ENCODE assay signal across 8 cellular contexts in the genomic region with DNA sequence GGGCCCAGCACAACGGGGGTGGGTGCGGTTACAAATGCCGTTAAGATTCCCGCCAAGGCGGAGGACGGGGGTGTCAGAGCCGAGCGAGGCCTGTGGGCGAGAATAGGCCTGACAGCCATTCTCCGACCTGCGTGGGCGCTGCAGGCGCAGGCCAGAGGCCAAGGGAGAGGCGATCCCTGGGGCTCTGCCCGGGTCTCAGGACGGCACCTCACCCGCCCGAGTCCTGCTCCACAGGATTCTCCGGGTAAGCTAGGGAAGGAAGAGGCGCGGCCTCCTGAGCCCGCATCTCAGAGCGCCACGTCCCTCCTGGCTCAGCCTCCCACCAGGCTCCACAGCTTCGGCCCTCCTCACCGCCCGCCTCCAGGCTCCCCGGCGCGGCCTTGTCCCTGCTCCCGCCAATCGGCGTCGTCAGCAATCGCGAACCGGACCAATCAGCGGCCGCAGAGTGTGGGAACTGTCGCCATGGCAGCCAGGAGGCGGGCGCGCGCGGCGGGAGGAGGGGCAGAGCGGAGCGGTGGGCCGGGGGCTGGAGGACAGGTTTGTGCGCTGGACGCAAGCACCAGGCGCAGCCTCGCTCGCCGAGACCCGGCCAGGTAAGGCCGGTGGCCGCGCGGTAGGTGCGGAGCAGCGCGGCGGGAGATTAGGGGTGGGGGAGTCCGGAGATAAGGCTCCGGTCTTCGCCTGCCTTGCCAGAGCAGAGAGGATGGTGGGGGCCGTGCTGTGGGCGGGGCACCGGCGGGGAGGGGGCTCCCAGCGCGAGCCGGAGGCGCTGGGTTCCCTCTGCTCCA. TPM values are rescaled to one million over a fixed set of nuclear protein-coding genes. Genes with fewer than 3 reads are reported as not detected.
DNase-seq lines count a peak whose midpoint lies in the region; ATAC-seq and TF ChIP-seq lines count a peak whose summit lies in the region.

Gene NUCB2, plus strand, starts transcription at position 504 of the 788 bp plus-strand sequence. CDS start 18,585 bp downstream, outside the sequence.

- H3K4me1 ChIP-seq in RWPE2 (ENCODE audit: insufficient read depth, poor library complexity, severe bottlenecking), result peaks cover 6% of the 10 kb centered on the region

- H3K27me3 Mint-ChIP-seq in activated T-helper 2 cell treated with anti-CD3 and anti-CD28 coated beads, Interferon-gamma antibody, Interleukin-2, Interleukin-4, amounts not matched to agents 10 μg/mL and 5 μg/mL and 100 μg/mL, durations not matched to agents 14 hours and 24 hours and 36 hours (ENCODE audit: low read depth), result peaks cover 3% of the 10 kb centered on the region
- H3K27me3 Mint-ChIP-seq in naive thymus-derived CD8-positive, alpha-beta T cell, result no peaks in the 10 kb centered on the region

- H3K27ac Mint-ChIP-seq in activated T-helper 2 cell treated with anti-CD3 and anti-CD28 coated beads, Interferon-gamma antibody, Interleukin-2, Interleukin-4, amounts not matched to agents 10 μg/mL and 5 μg/mL and 100 μg/mL, durations not matched to agents 14 hours and 24 hours and 36 hours, result peak within 1 kb of the TSS; percentile 89
- peak within 1 kb of the TSS; percentile 74 to 99 (median 94) for H3K27ac Mint-ChIP-seq in naive thymus-derived CD8-positive, alpha-beta T cell

- DNase-seq in EH (ENCODE audit: low read depth) (peak; percentile 97), H4 (ENCODE audit: low spot score) (peak; percentile 95), LoVo (ENCODE audit: low spot score) (peak; percentile 96), RWPE2 (ENCODE audit: low spot score) (peak; percentile 97), fibroblast of mammary gland (ENCODE audit: low read depth) (peak; percentile 92)
- DNase-seq in activated T-helper 2 cell treated with anti-CD3 and anti-CD28 coated beads, Interferon-gamma antibody, Interleukin-2, Interleukin-4, amounts not matched to agents 10 μg/mL and 5 μg/mL and 100 μg/mL, durations not matched to agents 14 hours and 24 hours and 36 hours (ENCODE audit: low spot score), result peak; percentile 95
- peak; percentile 93 to 98 (median 96) for DNase-seq in naive thymus-derived CD8-positive, alpha-beta T cell
- DNase-seq in stimulated activated naive CD4-positive, alpha-beta T cell (lab: John Stamatoyannopoulos, UW), result peak; percentile 92 to 95 (median 94)

- intact Hi-C loops in activated T-helper 2 cell treated with anti-CD3 and anti-CD28 coated beads, Interferon-gamma antibody, Interleukin-2, Interleukin-4, amounts not matched to agents 10 μg/mL and 5 μg/mL and 100 μg/mL, durations not matched to agents 14 hours and 24 hours and 36 hours (cut with micrococcal nuclease), result loop anchor here (1.0 to 5.0 kb wide), 5 partner anchors 9 to 91 kb away; no protein-coding TSS in a partner anchor

- TF ChIP-seq CTCF in RWPE2 (IDR thresholded peaks at IDR 0.05; ENCODE audit: poor library complexity, severe bottlenecking) (no peak), fibroblast of mammary gland (conservative IDR thresholded peaks at IDR 0.05; ENCODE audit: control insufficient read depth, insufficient read depth, low read depth, low read length) (no peak)

- no peaks in the 10 kb centered on the region for H3K27me3 ChIP-seq in RWPE2 (ENCODE audit: insufficient read depth, poor library complexity, severe bottlenecking)

- H3K9me3 Mint-ChIP-seq in activated T-helper 2 cell treated with anti-CD3 and anti-CD28 coated beads, Interferon-gamma antibody, Interleukin-2, Interleukin-4, amounts not matched to agents 10 μg/mL and 5 μg/mL and 100 μg/mL, durations not matched to agents 14 hours and 24 hours and 36 hours, result no peaks in the 10 kb centered on the region
- no peaks in the 10 kb centered on the region for H3K9me3 Mint-ChIP-seq in naive thymus-derived CD8-positive, alpha-beta T cell

- peak within 1 kb of the TSS; percentile 53 for H3K27ac ChIP-seq in RWPE2 (ENCODE audit: poor library complexity, severe bottlenecking)

- H3K4me1 Mint-ChIP-seq in activated T-helper 2 cell treated with anti-CD3 and anti-CD28 coated beads, Interferon-gamma antibody, Interleukin-2, Interleukin-4, amounts not matched to agents 10 μg/mL and 5 μg/mL and 100 μg/mL, durations not matched to agents 14 hours and 24 hours and 36 hours (ENCODE audit: low read depth), result peaks cover 43% of the 10 kb centered on the region
- H3K4me1 Mint-ChIP-seq in naive thymus-derived CD8-positive, alpha-beta T cell, result peaks cover 20 to 48% (median 39%) of the 10 kb centered on the region in 4 donors

- H3K4me3 Mint-ChIP-seq in activated T-helper 2 cell treated with anti-CD3 and anti-CD28 coated beads, Interferon-gamma antibody, Interleukin-2, Interleukin-4, amounts not matched to agents 10 μg/mL and 5 μg/mL and 100 μg/mL, durations not matched to agents 14 hours and 24 hours and 36 hours (ENCODE audit: low read depth), result peak within 1 kb of the TSS; percentile 91
- peak within 1 kb of the TSS; percentile 87 to 98 (median 94) for H3K4me3 Mint-ChIP-seq in naive thymus-derived CD8-positive, alpha-beta T cell

- H3K36me3 ChIP-seq in RWPE2 (ENCODE audit: low read depth), result 0 out of 2 replicates have a peak, but pooled peaks cover 2% of the 10 kb centered on the region

- POLR2A ChIA-PET in naive thymus-derived CD8-positive, alpha-beta T cell (lab: Charles Lee), result interaction anchor here (0.5 to 5.2 kb wide), 14 partner anchors 9 to 199 kb away, joined by 3 to 70 read pairs (median 7); partner anchors contain the start of genes KCNJ11, NCR3LG1, PIK3C2A and RPS13

- H3K4me3 ChIP-seq in RWPE2 (ENCODE audit: severe bottlenecking) (peak within 1 kb of the TSS; percentile 63), fibroblast of mammary gland (ENCODE audit: control insufficient read depth, low read depth, low read length) (peak within 1 kb of the TSS; percentile 84)

- H3K36me3 Mint-ChIP-seq in activated T-helper 2 cell treated with anti-CD3 and anti-CD28 coated beads, Interferon-gamma antibody, Interleukin-2, Interleukin-4, amounts not matched to agents 10 μg/mL and 5 μg/mL and 100 μg/mL, durations not matched to agents 14 hours and 24 hours and 36 hours (ENCODE audit: low read depth), result peaks cover 17% of the 10 kb centered on the region
- H3K36me3 Mint-ChIP-seq in naive thymus-derived CD8-positive, alpha-beta T cell, result peaks cover 0 to 7% (median 2%) of the 10 kb centered on the region in 3 donors

- ATAC-seq in RWPE2 (ENCODE audit: low read depth), result peak; percentile 97
- ATAC-seq in naive thymus-derived CD8-positive, alpha-beta T cell, result peak; percentile 90 to 93

- H3K9me3 ChIP-seq in RWPE2 (ENCODE audit: severe bottlenecking), result no peaks in the 10 kb centered on the region

RNA-seq across cellular contexts. Expression of gene NUCB2, which starts in this region (rescaled TPM):
- total RNA-seq in H4 (2014; rRNA removed; shearing (Covaris generic)), result 66.8 and 83.7 TPM in 2 replicates
- 99.4 and 106 TPM in 2 replicates for total RNA-seq in activated T-helper 2 cell treated with anti-CD3 and anti-CD28 coated beads, Interferon-gamma antibody, Interleukin-2, Interleukin-4, amounts not matched to agents 10 μg/mL and 5 μg/mL and 100 μg/mL, durations not matched to agents 14 hours and 24 hours and 36 hours
- 100 to 1,000 TPM; 211 to 232 TPM for total RNA-seq in naive thymus-derived CD8-positive, alpha-beta T cell
- 100 to 1,000 TPM; 449 to 487 (median 476) TPM for polyA plus RNA-seq in naive thymus-derived CD8-positive, alpha-beta T cell

Comparison
In these comparisons a context has a peak if more than half of its experiments do, and no peak if none do; other contexts are left out.
1. Peak in every context shown above with its lines: DNase-seq, ATAC-seq, H3K4me3 ChIP-seq and H3K27ac ChIP-seq.